Comparison of ENCODE assay signal across 26 cellular contexts in the genomic region with DNA sequence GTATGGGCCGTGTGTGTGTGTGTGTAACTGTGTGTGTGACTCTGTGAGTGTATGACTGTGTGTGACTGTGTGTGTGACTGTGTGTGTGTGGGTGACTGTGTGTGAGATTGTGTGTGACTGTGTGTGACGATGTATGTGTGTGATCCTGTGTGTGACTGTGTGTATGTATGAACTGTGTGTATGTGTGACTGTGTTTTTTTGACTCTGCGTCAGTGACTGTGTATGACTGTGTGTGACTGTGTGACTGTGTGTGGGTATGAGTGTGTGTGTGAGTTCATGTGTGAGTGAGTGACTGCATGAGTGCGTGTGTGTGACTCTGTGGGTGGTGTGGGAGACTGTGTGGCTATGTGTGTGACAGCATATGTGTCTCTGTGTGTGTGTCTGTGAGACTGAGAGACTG.
DNase-seq lines count a peak whose midpoint lies in the region; ATAC-seq, FAIRE-seq and TF ChIP-seq lines count a peak whose summit lies in the region.
"Had no signal": no experiment of that assay in that cellular context is flagged by ENCODE, and none has a peak within 500 bp of the region (broad histone marks: within the 10 kb centered on the region; RNA-seq: fewer than 3 reads in every experiment).

No MANE protein-coding gene starts in this region.

- no peaks in the 10 kb centered on the region for H3K79me2 ChIP-seq in trophoblast cell (ENCODE audit: control insufficient read depth, insufficient read depth, low read length, poor library complexity)

- H4K91ac ChIP-seq in trophoblast cell (ENCODE audit: low read depth, low read length): no peak overlapping the region

- H3K27me3 ChIP-seq in endodermal cell (ENCODE audit: control insufficient read depth, insufficient read depth, low read length, poor library complexity, severe bottlenecking) (no peaks in the 10 kb centered on the region), trophoblast cell (ENCODE audit: insufficient read depth, low read length) (no peaks in the 10 kb centered on the region)
- H3K27me3 ChIP-seq: BE2C, Peyer's patch had no signal

- no peaks in the 10 kb centered on the region for H3K27me3 Mint-ChIP-seq in activated CD8-positive, alpha-beta T cell treated with anti-CD3 and anti-CD28 coated beads, Interleukin-2, amount 10 ng/mL, durations not matched to agents 7 days and 5 days (ENCODE audit: low read depth)
- no peaks in the 10 kb centered on the region for H3K27me3 Mint-ChIP-seq in activated CD8-positive, alpha-beta T cell treated with anti-CD3 and anti-CD28 coated beads for 36 hours
- H3K27me3 Mint-ChIP-seq in endodermal cell (ENCODE audit: insufficient read depth): peaks cover 1% of the 10 kb centered on the region
- H3K27me3 Mint-ChIP-seq: IgD-negative memory B cell had no signal

- peaks cover 82% of the 10 kb centered on the region for H3K9me3 ChIP-seq in endodermal cell (ENCODE audit: control insufficient read depth, low read length)
- H3K9me3 ChIP-seq in trophoblast cell (ENCODE audit: insufficient read depth, low read depth, low read length): peaks cover 32% of the 10 kb centered on the region

- H3K9ac ChIP-seq in endodermal cell (ENCODE audit: extremely low read depth, low read length, poor library complexity, severe bottlenecking): no peak overlapping the region
- no peak overlapping the region for H3K9ac ChIP-seq in trophoblast cell (ENCODE audit: low read length)

- H3K36me3 Mint-ChIP-seq in activated CD8-positive, alpha-beta T cell treated with anti-CD3 and anti-CD28 coated beads, Interleukin-2, amount 10 ng/mL, durations not matched to agents 7 days and 5 days (ENCODE audit: low read depth): peaks cover 41% of the 10 kb centered on the region
- peaks cover 42% of the 10 kb centered on the region for H3K36me3 Mint-ChIP-seq in activated CD8-positive, alpha-beta T cell treated with anti-CD3 and anti-CD28 coated beads for 36 hours (ENCODE audit: low read depth)
- H3K36me3 Mint-ChIP-seq in endodermal cell (ENCODE audit: low read depth): peaks cover 68% of the 10 kb centered on the region

- peaks cover 25% of the 10 kb centered on the region for H3K4me1 Mint-ChIP-seq in activated CD8-positive, alpha-beta T cell treated with anti-CD3 and anti-CD28 coated beads, Interleukin-2, amount 10 ng/mL, durations not matched to agents 7 days and 5 days (ENCODE audit: low read depth)
- peaks cover 25% of the 10 kb centered on the region for H3K4me1 Mint-ChIP-seq in activated CD8-positive, alpha-beta T cell treated with anti-CD3 and anti-CD28 coated beads for 36 hours (ENCODE audit: low read depth)
- no peaks in the 10 kb centered on the region for H3K4me1 Mint-ChIP-seq in endodermal cell

- 92 to 100% methylated on average over 2 to 4 of the region's 4 CpGs for WGBS in endodermal cell (ENCODE audit: insufficient coverage in 1 of 2, insufficient read length in 1 of 2), 2 experiments
- WGBS in trophoblast cell (ENCODE audit: extremely low coverage, insufficient coverage, insufficient read length): no CpG with 5 or more reads among the region's 4 CpGs

- no peak overlapping the region for H2AFZ ChIP-seq in trophoblast cell (ENCODE audit: insufficient read depth, low read length, poor library complexity)

- H3K79me1 ChIP-seq in trophoblast cell (ENCODE audit: low read length): no peaks in the 10 kb centered on the region

- H2BK12ac ChIP-seq in trophoblast cell (ENCODE audit: low read length): no peak overlapping the region

- peak overlapping the region; percentile 28 for H3K4me3 ChIP-seq in endodermal cell (ENCODE audit: low read length)
- peak overlapping the region; percentile 64 for H3K4me3 ChIP-seq in trophoblast cell (ENCODE audit: low read depth, low read length)
- H3K4me3 ChIP-seq: Peyer's patch, SK-N-MC had no signal

- H3K27ac ChIP-seq in endodermal cell (ENCODE audit: low read depth, low read length): no peak overlapping the region
- no peak overlapping the region for H3K27ac ChIP-seq in trophoblast cell (ENCODE audit: low read depth, low read length)
- H3K27ac ChIP-seq: 22Rv1, Peyer's patch, SK-N-MC had no signal

- no peak for ATAC-seq in activated CD8-positive, alpha-beta T cell treated with anti-CD3 and anti-CD28 coated beads, Interleukin-2, amount 10 ng/mL, durations not matched to agents 7 days and 5 days
- no peak for ATAC-seq in activated CD8-positive, alpha-beta T cell treated with anti-CD3 and anti-CD28 coated beads for 36 hours

- peak overlapping the region; percentile 2 for H3K27ac Mint-ChIP-seq in activated CD8-positive, alpha-beta T cell treated with anti-CD3 and anti-CD28 coated beads, Interleukin-2, amount 10 ng/mL, durations not matched to agents 7 days and 5 days
- no peak overlapping the region for H3K27ac Mint-ChIP-seq in activated CD8-positive, alpha-beta T cell treated with anti-CD3 and anti-CD28 coated beads for 36 hours
- H3K27ac Mint-ChIP-seq in endodermal cell: no peak overlapping the region
- H3K27ac Mint-ChIP-seq: CD14-positive monocyte, HFFc6, IgD-negative memory B cell had no signal

- H3K9me3 Mint-ChIP-seq in activated CD8-positive, alpha-beta T cell treated with anti-CD3 and anti-CD28 coated beads, Interleukin-2, amount 10 ng/mL, durations not matched to agents 7 days and 5 days (ENCODE audit: insufficient read depth): peaks cover 34% of the 10 kb centered on the region
- peaks cover 49% of the 10 kb centered on the region for H3K9me3 Mint-ChIP-seq in activated CD8-positive, alpha-beta T cell treated with anti-CD3 and anti-CD28 coated beads for 36 hours
- peaks cover 86% of the 10 kb centered on the region for H3K9me3 Mint-ChIP-seq in endodermal cell

- no peak for FAIRE-seq in frontal cortex (lab: Jason Lieb, UNC)
- FAIRE-seq: H54 had no signal

- CTCF ChIA-PET in activated CD8-positive, alpha-beta T cell treated with anti-CD3 and anti-CD28 coated beads, Interleukin-2, amount 10 ng/mL, durations not matched to agents 7 days and 5 days (lab: Charles Lee): no interaction called here
- CTCF ChIA-PET in activated CD8-positive, alpha-beta T cell treated with anti-CD3 and anti-CD28 coated beads for 36 hours (lab: Charles Lee): no interaction called here

- H2BK120ac ChIP-seq in trophoblast cell (ENCODE audit: insufficient read depth, low read length, poor library complexity): no peak overlapping the region

- intact Hi-C loops in activated CD8-positive, alpha-beta T cell treated with anti-CD3 and anti-CD28 coated beads for 36 hours (cut with micrococcal nuclease): no loop called here

- no peak overlapping the region for H3K4ac ChIP-seq in trophoblast cell (ENCODE audit: low read depth, low read length)

- peaks cover 16% of the 10 kb centered on the region for H3K36me3 ChIP-seq in endodermal cell (ENCODE audit: control insufficient read depth, insufficient read depth, low read length)
- H3K36me3 ChIP-seq in trophoblast cell (ENCODE audit: control insufficient read depth in 1 of 2, insufficient read depth in 2 of 2, low read length in 2 of 2): peaks cover 12 to 13% of the 10 kb centered on the region in 2 experiments
- H3K36me3 ChIP-seq: BE2C, Peyer's patch had no signal

- no peak overlapping the region for H3K14ac ChIP-seq in trophoblast cell (ENCODE audit: low read length)

- no peak overlapping the region for H2AK5ac ChIP-seq in trophoblast cell (ENCODE audit: low read length)

- no peak overlapping the region for H3K18ac ChIP-seq in trophoblast cell (ENCODE audit: low read length)

- POLR2A ChIA-PET in activated CD8-positive, alpha-beta T cell treated with anti-CD3 and anti-CD28 coated beads, Interleukin-2, amount 10 ng/mL, durations not matched to agents 7 days and 5 days (lab: Charles Lee): no interaction called here
- POLR2A ChIA-PET in activated CD8-positive, alpha-beta T cell treated with anti-CD3 and anti-CD28 coated beads for 36 hours (lab: Charles Lee): no interaction called here

- H4K12ac ChIP-seq in trophoblast cell (ENCODE audit: low read depth, low read length): no peak overlapping the region

- no peaks in the 10 kb centered on the region for H3K4me1 ChIP-seq in endodermal cell (ENCODE audit: control insufficient read depth, insufficient read depth, low read length)
- no peaks in the 10 kb centered on the region for H3K4me1 ChIP-seq in trophoblast cell (ENCODE audit: control insufficient read depth in 1 of 2, insufficient read depth in 2 of 2, low read length in 2 of 2)
- H3K4me1 ChIP-seq: BE2C, Peyer's patch had no signal

- no peak for TF ChIP-seq CTCF in activated CD8-positive, alpha-beta T cell treated with anti-CD3 and anti-CD28 coated beads for 36 hours (IDR thresholded peaks at IDR 0.05)
- TF ChIP-seq CTCF in endodermal cell (conservative IDR thresholded peaks at IDR 0.05): no peak

- no peak overlapping the region for H3K4me3 Mint-ChIP-seq in activated CD8-positive, alpha-beta T cell treated with anti-CD3 and anti-CD28 coated beads, Interleukin-2, amount 10 ng/mL, durations not matched to agents 7 days and 5 days
- H3K4me3 Mint-ChIP-seq in activated CD8-positive, alpha-beta T cell treated with anti-CD3 and anti-CD28 coated beads for 36 hours: no peak overlapping the region
- H3K4me3 Mint-ChIP-seq in endodermal cell: no peak overlapping the region
- H3K4me3 Mint-ChIP-seq: CD14-positive monocyte, HFFc6, IgD-negative memory B cell had no signal

- H2BK5ac ChIP-seq in trophoblast cell (ENCODE audit: low read depth, low read length, poor library complexity): no peak overlapping the region

- no peak overlapping the region for H4K8ac ChIP-seq in trophoblast cell (ENCODE audit: low read depth, low read length)

- DNase-seq in activated CD8-positive, alpha-beta T cell treated with anti-CD3 and anti-CD28 coated beads, Interleukin-2, amount 10 ng/mL, durations not matched to agents 7 days and 5 days: no peak
- no peak for DNase-seq in activated CD8-positive, alpha-beta T cell treated with anti-CD3 and anti-CD28 coated beads for 36 hours
- DNase-seq in RKO (ENCODE audit: low spot score) (peak; percentile 9), endodermal cell (no peak), trophoblast cell (no peak), frontal cortex (ENCODE audit: low spot score in 2 of 2) (no peak), DMS53 treated with DMSO at 0.1 percent for 48 hours (lab: John Stamatoyannopoulos, UW; ENCODE audit: unreplicated experiment) (no peak), NCI-H2196 treated with DMSO at 0.1 percent for 48 hours (lab: John Stamatoyannopoulos, UW; ENCODE audit: unreplicated experiment) (no peak)
- DNase-seq: ACHN, BE2C, DMS153, HFFc6, NCI-H1048, NCI-H1417, NCI-H1694, NCI-H2029 treated with DMSO at 0.1 percent for 48 hours, NCI-H226, NCI-H510A, NCI-H69, Peyer's patch, SIG-M5 had no signal

- H3K4me2 ChIP-seq in trophoblast cell (ENCODE audit: low read length): no peak overlapping the region

- H3K23ac ChIP-seq in trophoblast cell (ENCODE audit: low read length): peak overlapping the region; percentile 66
